ENCODE assay signal across 12 cellular contexts in the genomic region with DNA sequence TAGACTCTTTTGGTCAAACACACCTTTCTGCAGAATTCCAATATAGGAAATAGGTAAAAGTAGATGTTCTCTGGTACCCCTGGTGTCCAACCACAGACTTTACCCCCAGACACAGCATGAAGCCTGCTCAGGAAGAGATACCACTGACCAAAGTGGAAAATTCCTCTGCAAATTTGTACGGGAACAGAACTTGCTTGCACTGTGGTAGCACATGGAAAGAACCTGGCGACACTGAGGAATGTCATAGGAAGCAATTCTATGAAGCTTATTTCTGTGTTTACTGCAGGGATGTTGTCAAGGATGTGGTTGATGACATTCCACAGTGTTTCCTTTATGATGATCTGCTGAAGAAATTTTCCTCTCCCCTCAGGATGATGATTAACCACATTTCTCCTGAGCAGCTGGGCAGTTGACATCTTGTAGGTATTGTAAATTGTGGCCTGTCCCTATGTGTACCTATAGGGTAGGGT. TPM values are rescaled to one million over a fixed set of nuclear protein-coding genes. Genes with fewer than 3 reads are reported as not detected.
DNase-seq lines count a peak whose midpoint lies in the region; ATAC-seq and TF ChIP-seq lines count a peak whose summit lies in the region.
"Had no signal": no experiment of that assay in that cellular context is flagged by ENCODE, and none has a peak within 500 bp of the region (broad histone marks: within the 10 kb centered on the region; RNA-seq: fewer than 3 reads in every experiment).

No MANE protein-coding gene starts in this region.

- H3K4me1 ChIP-seq in osteoblast (ENCODE audit: insufficient read depth, low read length) (peaks cover 7% of the 10 kb centered on the region), tibial nerve (no peaks in the 10 kb centered on the region)

- H3K4me3 Mint-ChIP-seq in endothelial cell (ENCODE audit: unreplicated experiment) = no peak overlapping the region

- H4K20me1 ChIP-seq in osteoblast (ENCODE audit: insufficient read depth, low read length) = no peaks in the 10 kb centered on the region

- no peak for TF ChIP-seq POLR2A in tibial nerve (IDR thresholded peaks at IDR 0.05)

- H3K4me1 Mint-ChIP-seq in endothelial cell (ENCODE audit: unreplicated experiment) = peaks cover 15% of the 10 kb centered on the region

- H3K79me2 ChIP-seq in osteoblast (ENCODE audit: insufficient read depth, low read length) = no peaks in the 10 kb centered on the region

- H3K27me3 Mint-ChIP-seq in endothelial cell (ENCODE audit: unreplicated experiment) = peaks cover 2% of the 10 kb centered on the region

- no peaks in the 10 kb centered on the region for H3K27me3 ChIP-seq in osteoblast (ENCODE audit: insufficient read depth, low read length)
- H3K27me3 ChIP-seq in tibial nerve = no peaks in the 10 kb centered on the region
- H3K27me3 ChIP-seq: ovary had no signal

- no peak overlapping the region for H3K4me2 ChIP-seq in osteoblast (ENCODE audit: insufficient read depth, low read length)
- H3K4me2 ChIP-seq: KMS-11 had no signal

- H3K9me3 Mint-ChIP-seq in endothelial cell (ENCODE audit: unreplicated experiment) = no peaks in the 10 kb centered on the region

- no peaks in the 10 kb centered on the region for H3K9me3 ChIP-seq in osteoblast (ENCODE audit: low read depth, low read length)
- peaks cover 0 to 6% (median 0%) of the 10 kb centered on the region in 4 donors for H3K9me3 ChIP-seq in tibial nerve
- H3K9me3 ChIP-seq: ovary had no signal

- ATAC-seq in GM21423 (IDR thresholded peaks at IDR 0.05; ENCODE audit: unreplicated experiment) (peak; percentile 21), GM19467 (IDR thresholded peaks at IDR 0.05; ENCODE audit: unreplicated experiment) (no peak)

- H3K36me3 ChIP-seq in osteoblast (ENCODE audit: insufficient read depth, low read length) = no peaks in the 10 kb centered on the region
- H3K36me3 ChIP-seq in tibial nerve = no peaks in the 10 kb centered on the region
- H3K36me3 ChIP-seq: ovary had no signal

- no peaks in the 10 kb centered on the region for H3K36me3 Mint-ChIP-seq in endothelial cell (ENCODE audit: low read depth, unreplicated experiment)

- DNase-seq in LHCN-M2 (ENCODE audit: low read depth) = peak; percentile 80
- peak; percentile 22 for DNase-seq in endothelial cell (ENCODE audit: low spot score)
- DNase-seq in osteoblast (ENCODE audit: insufficient read length, low spot score, missing footprints) = peak; percentile 55
- DNase-seq in tibial nerve (ENCODE audit: low spot score in 2 of 2) = no peak
- DNase-seq in hippocampal formation (lab: John Stamatoyannopoulos, UW) = no peak
- no peak for DNase-seq in NCI-H345 treated with DMSO at 0.1 percent for 48 hours (lab: John Stamatoyannopoulos, UW; ENCODE audit: unreplicated experiment)
- DNase-seq: activated CD8-positive, alpha-beta memory T cell treated with anti-CD3 and anti-CD28 coated beads, Interleukin-2, amount 50 U/mL, for 4 hours; cerebellar nuclear complex; ovary had no signal

- H3K27ac ChIP-seq in osteoblast (ENCODE audit: low read depth, low read length) (no peak overlapping the region), tibial nerve (no peak overlapping the region)
- H3K27ac ChIP-seq: KMS-11, ovary had no signal

- TF ChIP-seq EP300 in tibial nerve (IDR thresholded peaks at IDR 0.05) = no peak

- H3K4me3 ChIP-seq in osteoblast (ENCODE audit: insufficient read depth, low read length) = no peak overlapping the region
- H3K4me3 ChIP-seq in tibial nerve = no peak overlapping the region
- H3K4me3 ChIP-seq: ovary had no signal

- TF ChIP-seq CTCF in endothelial cell (IDR thresholded peaks at IDR 0.05; ENCODE audit: unreplicated experiment) (no peak), osteoblast (IDR thresholded peaks at IDR 0.05; ENCODE audit: extremely low read depth, low read depth, low read length) (no peak), tibial nerve (IDR thresholded peaks at IDR 0.05) (no peak)

- WGBS in tibial nerve, 2 donors = 82 to 88% methylated on average over 2 of the region's 2 CpGs

- H2AFZ ChIP-seq in osteoblast (ENCODE audit: low read length) = no peak overlapping the region

- H3K27ac Mint-ChIP-seq in endothelial cell (ENCODE audit: unreplicated experiment) = peak overlapping the region; percentile 93

RNA-seq across cellular contexts. Expression of gene TNFSF11, which starts 48.9 kb away (rescaled TPM):
- total RNA-seq in LHCN-M2 (2014; rRNA removed) (not detected in 2 replicates), endothelial cell (ENCODE audit: unreplicated experiment) (0.21 TPM), osteoblast (0.72 and 0.88 TPM in 2 replicates), tibial nerve (not detected)
- polyA plus RNA-seq in LHCN-M2 (2012) = not detected
- total RNA-seq: ovary had no signal

Comparison
In these comparisons a context has a peak if more than half of its experiments do, and no peak if none do; other contexts are left out.
1. DNase-seq: peak in LHCN-M2 (single experiment), endothelial cell (single experiment) and osteoblast (single experiment); none in tibial nerve (0 of 2), hippocampal formation (0 of 2) and NCI-H345 treated with DMSO at 0.1 percent for 48 hours (single experiment).